Comparison of ENCODE assay signal across 1 cellular context in the genomic region with DNA sequence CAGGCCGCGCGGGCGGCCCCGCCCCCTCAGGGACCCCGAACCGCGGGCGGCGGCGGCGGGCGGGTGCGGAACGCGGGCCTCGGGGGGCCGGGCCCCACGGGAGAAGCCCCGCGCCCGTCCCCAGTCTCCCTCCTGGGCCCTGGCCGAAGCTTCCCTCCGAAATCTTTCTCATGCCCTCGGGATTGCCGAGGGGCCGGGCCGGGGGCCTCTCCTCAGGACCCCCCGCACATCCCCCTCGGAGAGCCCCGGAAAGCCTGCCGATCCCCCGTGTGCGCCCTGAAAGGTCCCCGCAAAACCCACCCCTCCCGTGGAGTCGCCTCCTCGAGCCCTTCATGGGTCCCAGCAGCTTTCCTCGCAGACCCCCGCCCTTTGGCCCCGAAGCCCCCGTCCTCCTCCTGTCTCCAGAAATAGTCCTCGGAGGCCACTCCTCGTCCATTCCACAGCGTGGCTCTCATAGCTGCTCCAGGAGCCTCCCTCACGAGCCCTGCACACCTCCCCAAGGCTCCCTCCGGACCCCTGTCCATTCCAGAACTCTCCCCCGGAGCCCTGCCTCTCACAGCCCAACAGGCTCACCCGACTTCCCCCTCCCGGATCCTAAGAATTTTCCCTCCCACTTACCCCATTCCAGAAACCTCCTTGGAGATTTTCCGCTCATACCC.
TF ChIP-seq lines count a peak whose summit lies in the region.

No MANE protein-coding gene starts in this region.

TF ChIP-seq in HEK293, 187 proteins besides CTCF, POLR2A, EP300 and RAD21 (continued from another document):
- peak; percentile 89 for TF ChIP-seq GLIS1 (tag by site-specific recombination; IDR thresholded peaks at IDR 0.05)
- peak; percentile 52; the same call in 1 of the 2 replicates for TF ChIP-seq ZBTB8A (tag by site-specific recombination; IDR thresholded peaks at IDR 0.05)
- peak; percentile 23; the same call in 1 of the 2 replicates for TF ChIP-seq ZBTB7A (tag by site-specific recombination; IDR thresholded peaks at IDR 0.05; ENCODE audit: low read depth)
- 0 out of 2 replicates have a peak, but pooled peaks have one; percentile 17 for TF ChIP-seq WT1 (tag by site-specific recombination; IDR thresholded peaks at IDR 0.05)
- TF ChIP-seq, protein P1, sequence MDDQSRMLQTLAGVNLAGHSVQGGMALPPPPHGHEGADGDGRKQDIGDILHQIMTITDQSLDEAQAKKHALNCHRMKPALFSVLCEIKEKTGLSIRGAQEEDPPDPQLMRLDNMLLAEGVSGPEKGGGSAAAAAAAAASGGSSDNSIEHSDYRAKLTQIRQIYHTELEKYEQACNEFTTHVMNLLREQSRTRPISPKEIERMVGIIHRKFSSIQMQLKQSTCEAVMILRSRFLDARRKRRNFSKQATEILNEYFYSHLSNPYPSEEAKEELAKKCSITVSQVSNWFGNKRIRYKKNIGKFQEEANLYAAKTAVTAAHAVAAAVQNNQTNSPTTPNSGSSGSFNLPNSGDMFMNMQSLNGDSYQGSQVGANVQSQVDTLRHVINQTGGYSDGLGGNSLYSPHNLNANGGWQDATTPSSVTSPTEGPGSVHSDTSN (CRISPR knock-in tag; IDR thresholded peaks at IDR 0.05), result no peak
- no peak for TF ChIP-seq ZNF175 (tag by site-specific recombination; IDR thresholded peaks at IDR 0.05)
- TF ChIP-seq KLF10 (tag by site-specific recombination; IDR thresholded peaks at IDR 0.05), result 0 out of 2 replicates have a peak, but pooled peaks have one; percentile 19
- TF ChIP-seq ZNF341 (tag by site-specific recombination; IDR thresholded peaks at IDR 0.05; ENCODE audit: low read depth), result peak; percentile 95
- TF ChIP-seq, protein P2, sequence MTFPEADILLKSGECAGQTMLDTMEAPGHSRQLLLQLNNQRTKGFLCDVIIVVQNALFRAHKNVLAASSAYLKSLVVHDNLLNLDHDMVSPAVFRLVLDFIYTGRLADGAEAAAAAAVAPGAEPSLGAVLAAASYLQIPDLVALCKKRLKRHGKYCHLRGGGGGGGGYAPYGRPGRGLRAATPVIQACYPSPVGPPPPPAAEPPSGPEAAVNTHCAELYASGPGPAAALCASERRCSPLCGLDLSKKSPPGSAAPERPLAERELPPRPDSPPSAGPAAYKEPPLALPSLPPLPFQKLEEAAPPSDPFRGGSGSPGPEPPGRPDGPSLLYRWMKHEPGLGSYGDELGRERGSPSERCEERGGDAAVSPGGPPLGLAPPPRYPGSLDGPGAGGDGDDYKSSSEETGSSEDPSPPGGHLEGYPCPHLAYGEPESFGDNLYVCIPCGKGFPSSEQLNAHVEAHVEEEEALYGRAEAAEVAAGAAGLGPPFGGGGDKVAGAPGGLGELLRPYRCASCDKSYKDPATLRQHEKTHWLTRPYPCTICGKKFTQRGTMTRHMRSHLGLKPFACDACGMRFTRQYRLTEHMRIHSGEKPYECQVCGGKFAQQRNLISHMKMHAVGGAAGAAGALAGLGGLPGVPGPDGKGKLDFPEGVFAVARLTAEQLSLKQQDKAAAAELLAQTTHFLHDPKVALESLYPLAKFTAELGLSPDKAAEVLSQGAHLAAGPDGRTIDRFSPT (tag by site-specific recombination; IDR thresholded peaks at IDR 0.05), result no peak
- 0 out of 2 replicates have a peak, but pooled peaks have one; percentile 20 for TF ChIP-seq ZBTB20 (tag by site-specific recombination; IDR thresholded peaks at IDR 0.05)
- peak; percentile 89 for TF ChIP-seq GLIS2 (tag by site-specific recombination; IDR thresholded peaks at IDR 0.05)
- TF ChIP-seq ZNF23 (tag by site-specific recombination; IDR thresholded peaks at IDR 0.05; ENCODE audit: borderline replicate concordance), result no peak
- peak; percentile 96 for TF ChIP-seq ZNF335 (tag by site-specific recombination; conservative IDR thresholded peaks at IDR 0.05)
- TF ChIP-seq ZNF621 (tag by site-specific recombination; IDR thresholded peaks at IDR 0.05), result no peak
- TF ChIP-seq, protein P3, sequence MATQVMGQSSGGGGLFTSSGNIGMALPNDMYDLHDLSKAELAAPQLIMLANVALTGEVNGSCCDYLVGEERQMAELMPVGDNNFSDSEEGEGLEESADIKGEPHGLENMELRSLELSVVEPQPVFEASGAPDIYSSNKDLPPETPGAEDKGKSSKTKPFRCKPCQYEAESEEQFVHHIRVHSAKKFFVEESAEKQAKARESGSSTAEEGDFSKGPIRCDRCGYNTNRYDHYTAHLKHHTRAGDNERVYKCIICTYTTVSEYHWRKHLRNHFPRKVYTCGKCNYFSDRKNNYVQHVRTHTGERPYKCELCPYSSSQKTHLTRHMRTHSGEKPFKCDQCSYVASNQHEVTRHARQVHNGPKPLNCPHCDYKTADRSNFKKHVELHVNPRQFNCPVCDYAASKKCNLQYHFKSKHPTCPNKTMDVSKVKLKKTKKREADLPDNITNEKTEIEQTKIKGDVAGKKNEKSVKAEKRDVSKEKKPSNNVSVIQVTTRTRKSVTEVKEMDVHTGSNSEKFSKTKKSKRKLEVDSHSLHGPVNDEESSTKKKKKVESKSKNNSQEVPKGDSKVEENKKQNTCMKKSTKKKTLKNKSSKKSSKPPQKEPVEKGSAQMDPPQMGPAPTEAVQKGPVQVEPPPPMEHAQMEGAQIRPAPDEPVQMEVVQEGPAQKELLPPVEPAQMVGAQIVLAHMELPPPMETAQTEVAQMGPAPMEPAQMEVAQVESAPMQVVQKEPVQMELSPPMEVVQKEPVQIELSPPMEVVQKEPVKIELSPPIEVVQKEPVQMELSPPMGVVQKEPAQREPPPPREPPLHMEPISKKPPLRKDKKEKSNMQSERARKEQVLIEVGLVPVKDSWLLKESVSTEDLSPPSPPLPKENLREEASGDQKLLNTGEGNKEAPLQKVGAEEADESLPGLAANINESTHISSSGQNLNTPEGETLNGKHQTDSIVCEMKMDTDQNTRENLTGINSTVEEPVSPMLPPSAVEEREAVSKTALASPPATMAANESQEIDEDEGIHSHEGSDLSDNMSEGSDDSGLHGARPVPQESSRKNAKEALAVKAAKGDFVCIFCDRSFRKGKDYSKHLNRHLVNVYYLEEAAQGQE (tag by site-specific recombination; IDR thresholded peaks at IDR 0.05), result peak; percentile 13; the same call in 1 of the 2 replicates
- peak; percentile 27; the same call in 1 of the 2 replicates for TF ChIP-seq SP3 (tag by site-specific recombination; IDR thresholded peaks at IDR 0.05)
